In the genomic region with DNA sequence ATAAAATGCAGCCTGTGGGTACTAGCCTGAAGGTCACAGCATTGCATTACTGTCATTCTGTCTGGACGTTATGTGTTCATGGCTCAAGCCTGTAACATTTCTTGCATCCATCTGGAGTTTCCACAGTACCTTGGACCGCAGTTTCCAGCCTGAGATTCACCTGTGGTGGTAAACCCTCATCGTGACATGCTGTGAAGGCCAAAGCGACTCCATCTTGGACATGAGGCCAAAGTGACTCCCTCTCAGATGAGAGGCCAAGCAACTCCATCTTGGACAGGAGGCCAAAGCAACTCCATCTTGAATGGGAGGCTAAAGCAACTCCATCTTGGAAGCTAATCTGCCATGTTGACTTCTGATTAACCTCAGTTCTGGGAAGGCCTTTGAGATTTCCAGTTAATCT, we compare ENCODE assay signal across 30 cellular contexts.
"Had no signal": no experiment of that assay in that cellular context is flagged by ENCODE, and none has a peak within 500 bp of the region (broad histone marks: within the 10 kb centered on the region; RNA-seq: fewer than 3 reads in every experiment).

No MANE protein-coding gene starts in this region.

- ATAC-seq: activated CD8-positive, alpha-beta memory T cell treated with anti-CD3 and anti-CD28 coated beads, Interleukin-2, amount 10 ng/mL, durations not matched to agents 7 days and 5 days; activated CD8-positive, alpha-beta T cell treated with anti-CD3 and anti-CD28 coated beads, Interleukin-2, amount 10 ng/mL, durations not matched to agents 7 days and 5 days; activated naive CD4-positive, alpha-beta T cell treated with anti-CD3 and anti-CD28 coated beads, Interleukin-2, amount 50 U/mL, for 72 hours; body of pancreas had no signal

- H3K9me3 ChIP-seq: adrenal gland, body of pancreas, breast epithelium had no signal

- DNase-seq: activated B cell treated with CpG ODN at 0.5 μM for 24 hours; activated CD4-positive, alpha-beta memory T cell treated with anti-CD3 and anti-CD28 coated beads, Interleukin-2, amount 10 ng/mL, durations not matched to agents 7 days and 5 days; activated CD4-positive, alpha-beta T cell treated with anti-CD3 and anti-CD28 coated beads for 4 hours; activated CD4-positive, alpha-beta T cell treated with anti-CD3 and anti-CD28 coated beads, Interleukin-2, amount 10 ng/mL, durations not matched to agents 24 days and 14 days; activated CD4-positive, alpha-beta T cell treated with anti-CD3 and anti-CD28 coated beads, Interleukin-2, amount 50 U/mL, for 48 hours; activated CD4-positive, CD25-positive, alpha-beta regulatory T cell treated with anti-CD3 and anti-CD28 coated beads, Interleukin-2, amount 50 U/mL, for 72 hours; activated CD8-positive, alpha-beta memory T cell treated with anti-CD3 and anti-CD28 coated beads for 24 hours; activated CD8-positive, alpha-beta memory T cell treated with anti-CD3 and anti-CD28 coated beads, Interleukin-2, amount 10 ng/mL, durations not matched to agents 7 days and 5 days; activated CD8-positive, alpha-beta memory T cell treated with anti-CD3 and anti-CD28 coated beads, Interleukin-2, amount 50 U/mL, for 48 hours; activated CD8-positive, alpha-beta T cell treated with anti-CD3 and anti-CD28 coated beads, Interleukin-2, amount 10 ng/mL, durations not matched to agents 7 days and 5 days; activated effector memory CD4-positive, alpha-beta T cell treated with Interleukin-2 at 50 U/mL for 16 hours; activated gamma-delta T cell; activated naive CD4-positive, alpha-beta T cell treated with anti-CD3 and anti-CD28 coated beads, Interleukin-2, amount 10 ng/mL, durations not matched to agents 7 days and 5 days; activated naive CD4-positive, alpha-beta T cell treated with Interleukin-2 at 50 U/mL for 16 hours; activated naive CD8-positive, alpha-beta T cell treated with anti-CD3 and anti-CD28 coated beads for 36 hours; activated T-cell treated with anti-CD3 and anti-CD28 coated beads, Interleukin-2, amount 50 U/mL, for 24 hours; activated T-cell treated with anti-CD3 and anti-CD28 coated beads, Interleukin-2, amount 50 U/mL, for 48 hours; amniotic stem cell; aorta; body of pancreas; brain microvascular endothelial cell; central memory CD4-positive, alpha-beta T cell; SW 1271; T-helper 1 cell; T-helper 2 cell; T-helper 9 cell had no signal

- H3K4me1 ChIP-seq: adrenal gland, body of pancreas, breast epithelium had no signal

- H3K27ac ChIP-seq: adrenal gland, body of pancreas, brain microvascular endothelial cell, breast epithelium, VCaP had no signal

- H3K27me3 ChIP-seq: adrenal gland, body of pancreas, brain microvascular endothelial cell, breast epithelium had no signal

- H3K36me3 ChIP-seq: adrenal gland, brain microvascular endothelial cell, breast epithelium had no signal

- H3K4me3 ChIP-seq: adrenal gland, body of pancreas, breast epithelium had no signal
